Comparison of ENCODE assay signal across 11 cellular contexts in the genomic region with DNA sequence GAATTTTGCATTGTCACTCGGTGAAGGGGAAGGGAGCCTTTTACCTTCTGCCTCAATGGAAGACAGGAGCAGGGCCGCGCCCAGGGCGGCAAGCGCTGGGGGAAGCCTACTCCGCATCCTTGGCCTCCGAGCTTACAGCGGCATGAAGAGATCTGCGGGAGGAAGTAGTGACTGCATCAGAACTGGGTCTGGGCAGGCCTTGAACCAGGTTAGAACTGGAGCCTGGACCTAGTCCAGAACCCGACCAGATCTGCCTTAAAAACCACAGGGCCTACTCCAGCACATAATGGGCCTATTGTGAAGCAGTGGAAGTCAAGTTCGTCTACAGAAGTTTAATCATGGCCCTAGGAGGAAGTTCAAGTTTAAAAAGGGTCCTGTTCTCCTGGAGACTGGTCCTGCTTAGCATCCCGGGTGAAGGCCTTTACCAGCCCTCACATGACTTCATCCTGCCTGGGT. TPM values are rescaled to one million over a fixed set of nuclear protein-coding genes. Genes with fewer than 3 reads are reported as not detected.
DNase-seq lines count a peak whose midpoint lies in the region; ATAC-seq and TF ChIP-seq lines count a peak whose summit lies in the region.
"Had no signal": no experiment of that assay in that cellular context is flagged by ENCODE, and none has a peak within 500 bp of the region (broad histone marks: within the 10 kb centered on the region; RNA-seq: fewer than 3 reads in every experiment).

No MANE protein-coding gene starts in this region.

- intact Hi-C loops in left ventricle myocardium inferior (cut with micrococcal nuclease) (loop anchor here (10.0 kb wide), 1 partner anchor 1118 kb away; no protein-coding TSS in a partner anchor), Right ventricle myocardium superior (cut with DNase I) (no loop called here)

- H3K27ac Mint-ChIP-seq in endothelial cell (ENCODE audit: unreplicated experiment) (no peak overlapping the region), naive B cell (no peak overlapping the region)

- H3K4me3 Mint-ChIP-seq in endothelial cell (ENCODE audit: unreplicated experiment) = peak overlapping the region; percentile 83
- peak overlapping the region in 5 of 8 donors; percentile 28 to 73 (median 36) for H3K4me3 Mint-ChIP-seq in naive B cell

- no peak for TF ChIP-seq CTCF in left ventricle myocardium inferior (IDR thresholded peaks at IDR 0.05; ENCODE audit: borderline replicate concordance)
- TF ChIP-seq CTCF in endothelial cell (IDR thresholded peaks at IDR 0.05; ENCODE audit: unreplicated experiment) = no peak

- DNase-seq in left ventricle myocardium inferior = no peak
- DNase-seq in Right ventricle myocardium superior = no peak
- DNase-seq in endothelial cell (ENCODE audit: low spot score) = no peak
- no peak for DNase-seq in naive B cell
- DNase-seq in NCI-H1417 treated with DMSO at 0.1 percent for 48 hours (lab: John Stamatoyannopoulos, UW) = no peak
- DNase-seq in NCI-H524 treated with DMSO at 0.1 percent for 48 hours (lab: John Stamatoyannopoulos, UW) = no peak
- no peak for DNase-seq in cerebellar nuclear complex (lab: John Stamatoyannopoulos, UW)
- DNase-seq in NCI-H1694 treated with DMSO at 0.1 percent for 48 hours (lab: John Stamatoyannopoulos, UW) = no peak
- DNase-seq: effector memory CD4-positive, alpha-beta T cell; NCI-H748 treated with DMSO at 0.1 percent for 48 hours; stimulated activated CD4-positive, alpha-beta T cell treated with anti-CD3 and anti-CD28 coated beads, Interleukin-2, amount 100 ng/mL, for 48 hours had no signal

- ATAC-seq in Right ventricle myocardium superior (ENCODE audit: poor library complexity) (no peak), naive B cell (ENCODE audit: low read depth in 2 of 2) (no peak)

- H3K4me1 Mint-ChIP-seq in endothelial cell (ENCODE audit: unreplicated experiment) = peaks cover 34% of the 10 kb centered on the region
- H3K4me1 Mint-ChIP-seq in naive B cell = peaks cover 35 to 50% (median 45%) of the 10 kb centered on the region in 3 donors

- peaks cover 55% of the 10 kb centered on the region for H3K4me1 ChIP-seq in left ventricle myocardium inferior

- no peaks in the 10 kb centered on the region for H3K36me3 ChIP-seq in left ventricle myocardium inferior

- peaks cover 22% of the 10 kb centered on the region for H3K27me3 Mint-ChIP-seq in endothelial cell (ENCODE audit: unreplicated experiment)
- peaks cover 76 to 79% (median 76%) of the 10 kb centered on the region in 3 donors for H3K27me3 Mint-ChIP-seq in naive B cell

- H3K9me3 ChIP-seq in left ventricle myocardium inferior (replicated peaks) = no peaks in the 10 kb centered on the region

- H3K27me3 ChIP-seq in left ventricle myocardium inferior (ENCODE audit: low read depth) = peaks cover 93% of the 10 kb centered on the region

- peak overlapping the region; percentile 55 for H3K27ac ChIP-seq in left ventricle myocardium inferior (replicated peaks)

- H3K36me3 Mint-ChIP-seq in endothelial cell (ENCODE audit: low read depth, unreplicated experiment) = no peaks in the 10 kb centered on the region
- H3K36me3 Mint-ChIP-seq in naive B cell = peaks cover 0 to 12% of the 10 kb centered on the region in 2 donors

- H3K9me3 Mint-ChIP-seq in endothelial cell (ENCODE audit: unreplicated experiment) = no peaks in the 10 kb centered on the region
- no peaks in the 10 kb centered on the region for H3K9me3 Mint-ChIP-seq in naive B cell

- H3K4me3 ChIP-seq in left ventricle myocardium inferior = peak overlapping the region; percentile 51

RNA-seq across cellular contexts. Expression of gene COL12A1, which starts 3.1 kb away (rescaled TPM):
- total RNA-seq in left ventricle myocardium inferior (12.2 TPM), Right ventricle myocardium superior (10.7 TPM), endothelial cell (ENCODE audit: unreplicated experiment) (6.3 TPM)
- polyA plus RNA-seq in naive B cell (ENCODE audit: low read depth in 6 of 6) = not detected

RNA-seq across cellular contexts. Expression of gene COX7A2, which starts 40.9 kb away (rescaled TPM):
- total RNA-seq in left ventricle myocardium inferior (1,008 TPM), Right ventricle myocardium superior (945 TPM), endothelial cell (ENCODE audit: unreplicated experiment) (341 TPM)
- 1,000 to 10,000 TPM in 1 of 6 donors, 100 to 1,000 TPM in 5; 776 to 1,084 (median 861) TPM for polyA plus RNA-seq in naive B cell (ENCODE audit: low read depth in 6 of 6)
